Comparison of ENCODE assay signal across 1 cellular context in the genomic region with DNA sequence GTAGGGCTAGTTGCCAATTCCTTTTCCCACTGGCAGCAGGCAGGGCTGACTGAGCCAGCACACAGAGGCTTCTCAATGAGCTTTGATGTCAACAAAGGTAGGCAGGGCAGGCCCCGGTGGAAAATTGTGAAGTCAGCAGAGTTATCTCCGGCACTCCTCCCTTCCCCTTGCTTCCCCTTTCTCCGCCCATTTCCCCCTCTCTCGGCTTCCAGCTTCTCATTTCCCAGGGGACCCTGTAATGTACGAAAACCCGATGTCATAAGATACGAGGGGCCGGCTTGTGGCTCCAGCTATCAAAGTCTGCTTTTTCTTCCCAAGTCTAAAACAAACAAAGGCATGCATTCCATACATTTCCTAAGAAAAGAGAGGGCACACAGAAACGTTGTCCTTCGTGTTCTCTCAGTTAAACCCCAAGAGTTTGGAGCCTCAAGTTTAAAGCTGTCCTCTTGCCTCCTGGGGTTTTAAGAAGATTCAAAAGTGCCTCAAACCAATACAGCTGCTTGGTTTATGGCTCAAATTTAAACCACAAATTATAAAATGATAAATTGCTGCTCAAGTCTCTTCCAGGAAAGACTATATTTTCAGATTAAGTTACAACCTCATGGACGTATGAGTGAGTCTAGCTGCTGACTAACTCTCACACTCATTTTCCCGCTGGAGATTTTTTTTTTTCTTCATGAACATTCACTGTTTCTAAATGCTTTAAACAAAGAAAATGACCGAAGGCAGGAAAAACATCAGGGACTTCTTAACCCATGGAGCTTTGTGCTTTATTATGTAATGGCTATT.
A peak's percentile ranks its signal among the peaks of the same experiment; 100 is the strongest.
TF ChIP-seq lines count a peak whose summit lies in the region.

No MANE protein-coding gene starts in this region.

TF ChIP-seq in A549, 52 proteins besides CTCF, POLR2A, EP300 and RAD21 (continued from another document):
- TF ChIP-seq, protein P1, sequence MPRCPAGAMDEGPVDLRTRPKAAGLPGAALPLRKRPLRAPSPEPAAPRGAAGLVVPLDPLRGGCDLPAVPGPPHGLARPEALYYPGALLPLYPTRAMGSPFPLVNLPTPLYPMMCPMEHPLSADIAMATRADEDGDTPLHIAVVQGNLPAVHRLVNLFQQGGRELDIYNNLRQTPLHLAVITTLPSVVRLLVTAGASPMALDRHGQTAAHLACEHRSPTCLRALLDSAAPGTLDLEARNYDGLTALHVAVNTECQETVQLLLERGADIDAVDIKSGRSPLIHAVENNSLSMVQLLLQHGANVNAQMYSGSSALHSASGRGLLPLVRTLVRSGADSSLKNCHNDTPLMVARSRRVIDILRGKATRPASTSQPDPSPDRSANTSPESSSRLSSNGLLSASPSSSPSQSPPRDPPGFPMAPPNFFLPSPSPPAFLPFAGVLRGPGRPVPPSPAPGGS (IDR thresholded peaks at IDR 0.05): 0 out of 3 replicates have a peak, but pooled peaks have one; percentile 38
- TF ChIP-seq, protein P2, sequence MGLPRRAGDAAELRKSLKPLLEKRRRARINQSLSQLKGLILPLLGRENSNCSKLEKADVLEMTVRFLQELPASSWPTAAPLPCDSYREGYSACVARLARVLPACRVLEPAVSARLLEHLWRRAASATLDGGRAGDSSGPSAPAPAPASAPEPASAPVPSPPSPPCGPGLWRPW (IDR thresholded peaks at IDR 0.05): no peak
TF ChIP-seq in A549: peak in this region for 10.
